8 cellular contexts compared by ENCODE assay signal in the genomic region with DNA sequence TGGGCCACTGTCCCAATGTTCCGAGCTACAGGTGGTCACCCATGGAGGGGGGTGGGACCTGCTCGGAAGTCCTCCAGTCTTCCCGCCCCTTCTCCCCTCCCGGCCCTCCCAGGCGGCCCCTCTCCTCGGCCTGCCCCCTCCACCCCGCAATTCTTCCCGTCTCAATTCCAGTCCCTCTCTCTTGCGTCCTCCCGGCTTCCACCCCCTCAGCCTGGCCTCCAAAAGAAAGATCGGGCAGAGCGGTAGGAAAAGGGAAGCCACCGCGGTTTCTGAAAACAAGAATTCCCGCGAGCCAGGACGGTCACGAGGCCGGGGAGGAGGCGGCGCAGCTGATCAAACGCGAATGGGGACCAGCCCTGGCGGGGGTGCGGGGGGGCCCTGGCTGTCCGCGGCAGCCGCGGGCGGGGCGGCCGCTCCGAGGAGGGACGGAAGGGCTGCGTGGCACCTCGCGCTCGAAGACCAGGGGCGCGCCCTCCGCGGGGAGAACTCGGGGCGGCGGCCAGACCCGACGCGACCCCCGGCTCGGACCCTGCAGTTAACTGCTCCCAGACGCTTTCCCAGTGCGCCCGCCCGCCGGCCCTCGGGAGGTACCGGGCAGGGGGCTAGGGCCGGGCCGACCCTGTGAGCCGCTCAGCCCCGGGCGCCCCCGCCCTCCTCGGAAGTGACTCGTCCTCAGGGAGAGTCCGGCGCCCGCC. TPM values are rescaled to one million over a fixed set of nuclear protein-coding genes. Genes with fewer than 3 reads are reported as not detected.
A peak's percentile ranks its signal among the peaks of the same experiment; 100 is the strongest.
DNase-seq lines count a peak whose midpoint lies in the region; ATAC-seq, FAIRE-seq and TF ChIP-seq lines count a peak whose summit lies in the region.

No MANE protein-coding gene starts in this region.

- H3K27ac Mint-ChIP-seq in T-helper 1 cell treated with Interleukin-12 subunit alpha and Interleukin-12 subunit beta and Interleukin-4 antibody, amounts not matched to agents 30 μg/mL and 1 μg/mL, for 36 hours: no peak overlapping the region

- 0 out of 4 replicates have a peak overlapping the region, but pooled peaks of 1 of the 2 experiments have one; percentile 23 for H3K9ac ChIP-seq in K562 (ENCODE audit: insufficient read depth in 1 of 2, low read depth in 2 of 2, low read length in 2 of 2)

- CTCF ChIA-PET in K562 (lab: Yijun Ruan, JAX; ENCODE audit: low intra/inter-chr PET ratio): interaction anchor here (2.6 kb wide), 1 partner anchor 240 kb away, joined by 18 read pairs; no protein-coding TSS in a partner anchor

- H3K4me1 Mint-ChIP-seq in T-helper 1 cell treated with Interleukin-12 subunit alpha and Interleukin-12 subunit beta and Interleukin-4 antibody, amounts not matched to agents 30 μg/mL and 1 μg/mL, for 36 hours (ENCODE audit: low read depth): peaks cover 3% of the 10 kb centered on the region

- no peaks in the 10 kb centered on the region for H3K9me1 ChIP-seq in K562 (ENCODE audit: control insufficient read depth, insufficient read depth, low read length)

- H3K36me3 ChIP-seq in K562 (ENCODE audit: control insufficient read depth, insufficient read depth, low read length) (no peaks in the 10 kb centered on the region), iPS DF 6.9 (ENCODE audit: control insufficient read depth, insufficient read depth, low read length) (no peaks in the 10 kb centered on the region), prostate gland (no peaks in the 10 kb centered on the region)

- ATAC-seq in K562 (no peak), HG03175 (IDR thresholded peaks at IDR 0.05; ENCODE audit: unreplicated experiment) (no peak)

- H3K79me2 ChIP-seq in K562 (ENCODE audit: control insufficient read depth, insufficient read depth, low read length): no peaks in the 10 kb centered on the region

- peaks cover 66% of the 10 kb centered on the region for H3K27me3 Mint-ChIP-seq in T-helper 1 cell treated with Interleukin-12 subunit alpha and Interleukin-12 subunit beta and Interleukin-4 antibody, amounts not matched to agents 30 μg/mL and 1 μg/mL, for 36 hours (ENCODE audit: low read depth)

- H3K36me3 Mint-ChIP-seq in T-helper 1 cell treated with Interleukin-12 subunit alpha and Interleukin-12 subunit beta and Interleukin-4 antibody, amounts not matched to agents 30 μg/mL and 1 μg/mL, for 36 hours (ENCODE audit: low read depth): no peaks in the 10 kb centered on the region

- H2AFZ ChIP-seq in K562 (ENCODE audit: low read depth, low read length): no peak overlapping the region; the same call in 1 of the 2 replicates

- no peak overlapping the region for H3K4me3 ChIP-seq in K562
- peak overlapping the region; percentile 32; the same call in 1 of the 2 replicates for H3K4me3 ChIP-seq in iPS DF 6.9 (ENCODE audit: low read length)
- H3K4me3 ChIP-seq in prostate gland: peak overlapping the region; percentile 60 to 79

- no peak for TF ChIP-seq RAD21 in K562 (CRISPR knock-in tag; conservative IDR thresholded peaks at IDR 0.05 in 1 of 2, IDR thresholded peaks at IDR 0.05 in 1 of 2)

- H3K9me3 ChIP-seq in K562 (replicated peaks; ENCODE audit: control insufficient read depth, insufficient read depth, low read depth, low read length) (no peaks in the 10 kb centered on the region), iPS DF 6.9 (ENCODE audit: control insufficient read depth, insufficient read depth, low read length) (no peaks in the 10 kb centered on the region), prostate gland (no peaks in the 10 kb centered on the region)

- no TSS peak for BruUV-seq in K562 (replicated peaks; lab: Mats Ljungman, UMichigan)

- H3K27me3 ChIP-seq in K562 (ENCODE audit: control insufficient read depth in 2 of 2, insufficient read depth in 2 of 2, low read length in 2 of 2): peaks cover 36 to 73% of the 10 kb centered on the region in 2 experiments; a peak in 4 of 5 replicates
- peaks cover 21% of the 10 kb centered on the region; the same call in 1 of the 2 replicates for H3K27me3 ChIP-seq in iPS DF 6.9 (ENCODE audit: control insufficient read depth, insufficient read depth, low read length)
- H3K27me3 ChIP-seq in prostate gland (replicated peaks; ENCODE audit: insufficient read depth): no peaks in the 10 kb centered on the region

- peak overlapping the region; percentile 57 for H3K4me3 Mint-ChIP-seq in T-helper 1 cell treated with Interleukin-12 subunit alpha and Interleukin-12 subunit beta and Interleukin-4 antibody, amounts not matched to agents 30 μg/mL and 1 μg/mL, for 36 hours

- TF ChIP-seq EP300 in K562 (IDR thresholded peaks at IDR 0.05; ENCODE audit: low read length): no peak

- H3K4me1 ChIP-seq in K562 (replicated peaks in 1 of 2; ENCODE audit: control insufficient read depth in 2 of 2, insufficient read depth in 2 of 2, low read length in 2 of 2): peaks cover 5 to 26% of the 10 kb centered on the region in 2 experiments; a peak in 4 of 5 replicates
- H3K4me1 ChIP-seq in iPS DF 6.9 (ENCODE audit: control insufficient read depth, insufficient read depth, low read length): 0 out of 2 replicates have a peak, but pooled peaks cover 2% of the 10 kb centered on the region
- H3K4me1 ChIP-seq in prostate gland (replicated peaks): peaks cover 12% of the 10 kb centered on the region

- POLR2A ChIA-PET in K562 (lab: Yijun Ruan, JAX): interaction anchor here (0.9 kb wide), 1 partner anchor 8 kb away, joined by 3 read pairs; no protein-coding TSS in a partner anchor

- H3K27ac ChIP-seq in K562 (ENCODE audit: extremely low read depth, low read depth, low read length) (no peak overlapping the region), iPS DF 6.9 (ENCODE audit: low read length) (no peak overlapping the region), prostate gland (peak overlapping the region; percentile 94 to 97)

- in situ Hi-C loops in K562 (cut with MboI): no loop called here

- H3K4me2 ChIP-seq in K562 (ENCODE audit: insufficient read depth, low read length): no peak overlapping the region

- 10% methylated on average over 42 of the region's 68 CpGs for WGBS in K562 (ENCODE audit: insufficient coverage, low coverage, missing lambda C conversion rate)
- no CpG with 5 or more reads among the region's 68 CpGs for WGBS in iPS DF 6.9 (ENCODE audit: insufficient coverage, insufficient read length)
- WGBS in prostate gland: under 1% methylated on average over 54 of the region's 68 CpGs

- intact Hi-C loops in K562 (cut with micrococcal nuclease): no loop called here
- intact Hi-C loops in prostate gland (cut with DNase I): loop anchor here (2.0 kb wide), 2 partner anchors 74 to 98 kb away; a partner anchor contains a TSS

- TF ChIP-seq POLR2A in K562 (conservative IDR thresholded peaks at IDR 0.05) (no peak), prostate gland (IDR thresholded peaks at IDR 0.05) (peak; percentile 90)

- H3K9me3 Mint-ChIP-seq in T-helper 1 cell treated with Interleukin-12 subunit alpha and Interleukin-12 subunit beta and Interleukin-4 antibody, amounts not matched to agents 30 μg/mL and 1 μg/mL, for 36 hours: no peaks in the 10 kb centered on the region

- no peak for TF ChIP-seq CTCF in K562 (IDR thresholded peaks at IDR 0.05 in 2 of 3, conservative IDR thresholded peaks at IDR 0.05 in 1 of 3; ENCODE audit: insufficient read depth in 2 of 3, low read depth in 1 of 3, low read length in 3 of 3)
- TF ChIP-seq CTCF in prostate gland (IDR thresholded peaks at IDR 0.05): peak in 1 of 4 experiments; percentile 14

- DNase-seq in T-helper 1 cell: no peak
- peak; percentile 23 for DNase-seq in NCI-H1105 treated with DMSO at 0.1 percent for 48 hours (lab: John Stamatoyannopoulos, UW)
- DNase-seq in K562 (ENCODE audit: extremely low read depth in 1 of 4, low spot score in 3 of 4): peak in 3 of 4 experiments; percentile 25 to 57 (median 55)
- no peak for DNase-seq in iPS DF 6.9 (ENCODE audit: low read depth, low spot score)
- DNase-seq in prostate gland (ENCODE audit: low spot score): peak; percentile 88
- no peak for DNase-seq in OCI-M1 (lab: John Stamatoyannopoulos, UW)

- H4K20me1 ChIP-seq in K562 (replicated peaks; ENCODE audit: control insufficient read depth, insufficient read depth, low read length): peaks cover 5% of the 10 kb centered on the region

- no peak for FAIRE-seq in K562 (lab: Jason Lieb, UNC)

TF ChIP-seq in K562, 482 proteins besides CTCF, POLR2A, EP300 and RAD21 (continues in another document):
- TF ChIP-seq NBN (IDR thresholded peaks at IDR 0.05; ENCODE audit: low read depth) (no peak), PHB (CRISPR knock-in tag; IDR thresholded peaks at IDR 0.05) (no peak)

RNA-seq across cellular contexts. Expression of a gene that starts 1.0 kb away (rescaled TPM):
- not detected in 2 replicates for total RNA-seq in K562 (2011; cell fraction: chromatin; rRNA removed; ENCODE audit: low replicate concordance)
- total RNA-seq in K562 (2011; cell fraction: nucleolus; rRNA removed): 0.17 TPM in 1 of 2 replicates, not detected in the other
- total RNA-seq in K562 (2011; cell fraction: nucleoplasm; rRNA removed): not detected in 2 replicates
- total RNA-seq in K562 (2014; rRNA removed) (0.08 TPM in 1 of 2 replicates, not detected in the other), K562 (2014; rRNA removed; fragmentation: Illumina TruSeq; extraction: Trizol) (not detected in 2 replicates), K562 (2015; rRNA removed; fragmentation: Illumina TruSeq; extraction: Trizol) (0.11 TPM in 1 of 2 replicates, not detected in the other), K562 (2021) (0.20 and 0.33 TPM in 2 replicates), prostate gland (10 to 100 TPM; 40.5 to 59.5 TPM)
- polyA plus RNA-seq in K562 (2011; rRNA removed) (0.08 and 0.22 TPM in 2 replicates), K562 (2014; fragmentation: Illumina TruSeq; extraction: Trizol) (0.08 and 0.10 TPM in 2 replicates), K562 (2014; fragmentation: Nextera tagmentation; extraction: Ambion mirVana) (not detected), K562 (2014; rRNA removed) (0.09 and 0.12 TPM in 2 replicates)
- polyA plus RNA-seq in K562 (2011; cell fraction: cytosol; rRNA removed): 0.24 TPM in 1 of 2 replicates, not detected in the other
- 0.31 TPM in 1 of 2 replicates, not detected in the other for polyA plus RNA-seq in K562 (2011; cell fraction: nucleus; rRNA removed)
- polyA plus RNA-seq in K562 (2012): 0.12 and 0.47 TPM in 2 replicates
- not detected in 2 replicates for polyA minus RNA-seq in K562 (2011; rRNA and poly(A)+ RNA removed)
- not detected in 2 replicates for polyA minus RNA-seq in K562 (2011; cell fraction: cytosol; rRNA and poly(A)+ RNA removed)
- polyA minus RNA-seq in K562 (2011; cell fraction: nucleus; rRNA and poly(A)+ RNA removed): 0.27 TPM in 1 of 2 replicates, not detected in the other

Comparison
In these comparisons a context has a peak if more than half of its experiments do, and no peak if none do; other contexts are left out.
1. DNase-seq: peak in NCI-H1105 treated with DMSO at 0.1 percent for 48 hours (single experiment), K562 (3 of 4) and prostate gland (single experiment); none in T-helper 1 cell (0 of 5), iPS DF 6.9 (single experiment) and OCI-M1 (single experiment).
2. H3K27ac ChIP-seq: peak in prostate gland (2 of 2); none in K562 (single experiment) and iPS DF 6.9 (single experiment).
3. RNA of a gene that starts 1.0 kb away (total RNA-seq): 40.5 to 59.5 TPM in prostate gland; 0.08 to 0.33 TPM in K562; every median in the first group is over 10 times any median in the second.